Comparison of ENCODE assay signal across 1 cellular context in the genomic region with DNA sequence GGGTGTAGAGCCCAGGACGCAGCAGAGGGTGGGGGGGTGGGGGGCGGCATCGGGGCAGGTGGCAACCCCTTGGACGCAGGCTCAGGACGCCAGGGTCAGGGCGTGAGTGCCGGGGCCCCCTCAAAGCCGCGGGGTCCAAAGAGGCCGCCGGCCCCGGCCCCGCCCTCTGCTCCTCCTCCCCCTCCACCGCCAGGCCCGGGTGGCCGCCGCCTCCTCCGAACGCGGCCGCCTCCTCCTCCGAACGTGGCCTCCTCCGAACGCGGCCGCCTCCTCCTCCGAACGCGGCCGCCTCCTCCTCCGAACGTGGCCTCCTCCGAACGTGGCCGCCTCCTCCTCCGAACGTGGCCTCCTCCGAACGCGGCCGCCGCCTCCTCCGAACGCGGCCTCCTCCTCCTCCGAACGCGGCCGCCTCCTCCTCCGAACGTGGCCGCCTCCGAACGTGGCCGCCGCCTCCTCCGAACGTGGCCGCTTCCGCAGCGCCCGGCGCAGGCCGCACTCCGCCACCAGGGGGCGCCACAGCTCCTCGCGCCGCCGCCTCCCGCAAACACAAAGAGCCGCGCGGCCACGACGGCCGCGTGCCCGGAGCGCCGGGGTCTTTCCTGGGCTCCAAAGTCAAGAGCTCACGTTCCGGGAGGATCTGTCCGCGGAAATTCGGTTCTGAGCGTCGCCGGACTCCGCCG.
TF ChIP-seq lines count a peak whose summit lies in the region.

No MANE protein-coding gene starts in this region.

TF ChIP-seq in HepG2, 621 proteins besides CTCF, POLR2A, EP300 and RAD21 (continued from another document and continues in another):
- TF ChIP-seq, protein P1, sequence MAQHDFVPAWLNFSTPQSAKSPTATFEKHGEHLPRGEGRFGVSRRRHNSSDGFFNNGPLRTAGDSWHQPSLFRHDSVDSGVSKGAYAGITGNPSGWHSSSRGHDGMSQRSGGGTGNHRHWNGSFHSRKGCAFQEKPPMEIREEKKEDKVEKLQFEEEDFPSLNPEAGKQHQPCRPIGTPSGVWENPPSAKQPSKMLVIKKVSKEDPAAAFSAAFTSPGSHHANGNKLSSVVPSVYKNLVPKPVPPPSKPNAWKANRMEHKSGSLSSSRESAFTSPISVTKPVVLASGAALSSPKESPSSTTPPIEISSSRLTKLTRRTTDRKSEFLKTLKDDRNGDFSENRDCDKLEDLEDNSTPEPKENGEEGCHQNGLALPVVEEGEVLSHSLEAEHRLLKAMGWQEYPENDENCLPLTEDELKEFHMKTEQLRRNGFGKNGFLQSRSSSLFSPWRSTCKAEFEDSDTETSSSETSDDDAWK (CRISPR knock-in tag; IDR thresholded peaks at IDR 0.05): no peak
- TF ChIP-seq ELF4 (CRISPR knock-in tag; IDR thresholded peaks at IDR 0.05; ENCODE audit: borderline replicate concordance) (no peak), HNF4G (IDR thresholded peaks at IDR 0.05; ENCODE audit: borderline replicate concordance, low read depth, low read length) (no peak), HNF4G (CRISPR knock-in tag; IDR thresholded peaks at IDR 0.05; ENCODE audit: borderline replicate concordance, low read depth) (no peak), ZNF446 (CRISPR knock-in tag; IDR thresholded peaks at IDR 0.05) (peak; percentile 74), HDAC1 (CRISPR knock-in tag; IDR thresholded peaks at IDR 0.05) (peak; percentile 46; the same call in 1 of the 2 replicates), CBX1 (IDR thresholded peaks at IDR 0.05; ENCODE audit: low read depth) (no peak), SIN3B (IDR thresholded peaks at IDR 0.05; ENCODE audit: low read length) (no peak), JUND (CRISPR knock-in tag; IDR thresholded peaks at IDR 0.05) (no peak), ZNF34 (CRISPR knock-in tag; IDR thresholded peaks at IDR 0.05; ENCODE audit: borderline replicate concordance) (no peak), ARNT (IDR thresholded peaks at IDR 0.05) (no peak), SP5 (CRISPR knock-in tag; IDR thresholded peaks at IDR 0.05; ENCODE audit: borderline replicate concordance, low read depth) (no peak), SP4 (CRISPR knock-in tag; IDR thresholded peaks at IDR 0.05) (peak; percentile 26; the same call in 1 of the 2 replicates), ZIK1 (CRISPR knock-in tag; IDR thresholded peaks at IDR 0.05; ENCODE audit: borderline replicate concordance, low read depth) (no peak; the same call in 1 of the 2 replicates), SRSF9 (IDR thresholded peaks at IDR 0.05; ENCODE audit: borderline replicate concordance, insufficient read depth, low read depth, low read length, poor library complexity, severe bottlenecking) (no peak), HOXA5 (CRISPR knock-in tag; IDR thresholded peaks at IDR 0.05) (no peak), KAT2B (IDR thresholded peaks at IDR 0.05; ENCODE audit: borderline replicate concordance, low read depth, low read length) (no peak), ZNF709 (CRISPR knock-in tag; IDR thresholded peaks at IDR 0.05) (peak; percentile 78), FOSL2 (CRISPR knock-in tag; IDR thresholded peaks at IDR 0.05) (0 out of 2 replicates have a peak, but pooled peaks have one; percentile 6), ZBTB8A (CRISPR knock-in tag; IDR thresholded peaks at IDR 0.05; ENCODE audit: borderline replicate concordance, low read depth) (no peak), SALL2 (CRISPR knock-in tag; IDR thresholded peaks at IDR 0.05) (no peak), ZNF10 (CRISPR knock-in tag; IDR thresholded peaks at IDR 0.05; ENCODE audit: borderline replicate concordance, low read depth) (no peak), ZNF260 (CRISPR knock-in tag; IDR thresholded peaks at IDR 0.05; ENCODE audit: borderline replicate concordance, low read depth) (no peak), DNMT1 (CRISPR knock-in tag; IDR thresholded peaks at IDR 0.05) (no peak), IRX3 (CRISPR knock-in tag; IDR thresholded peaks at IDR 0.05; ENCODE audit: borderline replicate concordance, low read depth) (peak; percentile 66; the same call in 1 of the 2 replicates), GATAD1 (CRISPR knock-in tag; IDR thresholded peaks at IDR 0.05) (peak; percentile 51), ARNTL (CRISPR knock-in tag; IDR thresholded peaks at IDR 0.05) (no peak)
- TF ChIP-seq, protein P2, sequence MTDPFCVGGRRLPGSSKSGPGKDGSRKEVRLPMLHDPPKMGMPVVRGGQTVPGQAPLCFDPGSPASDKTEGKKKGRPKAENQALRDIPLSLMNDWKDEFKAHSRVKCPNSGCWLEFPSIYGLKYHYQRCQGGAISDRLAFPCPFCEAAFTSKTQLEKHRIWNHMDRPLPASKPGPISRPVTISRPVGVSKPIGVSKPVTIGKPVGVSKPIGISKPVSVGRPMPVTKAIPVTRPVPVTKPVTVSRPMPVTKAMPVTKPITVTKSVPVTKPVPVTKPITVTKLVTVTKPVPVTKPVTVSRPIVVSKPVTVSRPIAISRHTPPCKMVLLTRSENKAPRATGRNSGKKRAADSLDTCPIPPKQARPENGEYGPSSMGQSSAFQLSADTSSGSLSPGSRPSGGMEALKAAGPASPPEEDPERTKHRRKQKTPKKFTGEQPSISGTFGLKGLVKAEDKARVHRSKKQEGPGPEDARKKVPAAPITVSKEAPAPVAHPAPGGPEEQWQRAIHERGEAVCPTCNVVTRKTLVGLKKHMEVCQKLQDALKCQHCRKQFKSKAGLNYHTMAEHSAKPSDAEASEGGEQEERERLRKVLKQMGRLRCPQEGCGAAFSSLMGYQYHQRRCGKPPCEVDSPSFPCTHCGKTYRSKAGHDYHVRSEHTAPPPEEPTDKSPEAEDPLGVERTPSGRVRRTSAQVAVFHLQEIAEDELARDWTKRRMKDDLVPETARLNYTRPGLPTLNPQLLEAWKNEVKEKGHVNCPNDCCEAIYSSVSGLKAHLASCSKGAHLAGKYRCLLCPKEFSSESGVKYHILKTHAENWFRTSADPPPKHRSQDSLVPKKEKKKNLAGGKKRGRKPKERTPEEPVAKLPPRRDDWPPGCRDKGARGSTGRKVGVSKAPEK (CRISPR knock-in tag; IDR thresholded peaks at IDR 0.05; ENCODE audit: borderline replicate concordance): no peak
- TF ChIP-seq, protein P3, sequence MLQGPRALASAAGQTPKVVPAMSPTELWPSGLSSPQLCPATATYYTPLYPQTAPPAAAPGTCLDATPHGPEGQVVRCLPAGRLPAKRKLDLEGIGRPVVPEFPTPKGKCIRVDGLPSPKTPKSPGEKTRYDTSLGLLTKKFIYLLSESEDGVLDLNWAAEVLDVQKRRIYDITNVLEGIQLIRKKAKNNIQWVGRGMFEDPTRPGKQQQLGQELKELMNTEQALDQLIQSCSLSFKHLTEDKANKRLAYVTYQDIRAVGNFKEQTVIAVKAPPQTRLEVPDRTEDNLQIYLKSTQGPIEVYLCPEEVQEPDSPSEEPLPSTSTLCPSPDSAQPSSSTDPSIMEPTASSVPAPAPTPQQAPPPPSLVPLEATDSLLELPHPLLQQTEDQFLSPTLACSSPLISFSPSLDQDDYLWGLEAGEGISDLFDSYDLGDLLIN (CRISPR knock-in tag; IDR thresholded peaks at IDR 0.05; ENCODE audit: borderline replicate concordance): no peak
- TF ChIP-seq, protein P4, sequence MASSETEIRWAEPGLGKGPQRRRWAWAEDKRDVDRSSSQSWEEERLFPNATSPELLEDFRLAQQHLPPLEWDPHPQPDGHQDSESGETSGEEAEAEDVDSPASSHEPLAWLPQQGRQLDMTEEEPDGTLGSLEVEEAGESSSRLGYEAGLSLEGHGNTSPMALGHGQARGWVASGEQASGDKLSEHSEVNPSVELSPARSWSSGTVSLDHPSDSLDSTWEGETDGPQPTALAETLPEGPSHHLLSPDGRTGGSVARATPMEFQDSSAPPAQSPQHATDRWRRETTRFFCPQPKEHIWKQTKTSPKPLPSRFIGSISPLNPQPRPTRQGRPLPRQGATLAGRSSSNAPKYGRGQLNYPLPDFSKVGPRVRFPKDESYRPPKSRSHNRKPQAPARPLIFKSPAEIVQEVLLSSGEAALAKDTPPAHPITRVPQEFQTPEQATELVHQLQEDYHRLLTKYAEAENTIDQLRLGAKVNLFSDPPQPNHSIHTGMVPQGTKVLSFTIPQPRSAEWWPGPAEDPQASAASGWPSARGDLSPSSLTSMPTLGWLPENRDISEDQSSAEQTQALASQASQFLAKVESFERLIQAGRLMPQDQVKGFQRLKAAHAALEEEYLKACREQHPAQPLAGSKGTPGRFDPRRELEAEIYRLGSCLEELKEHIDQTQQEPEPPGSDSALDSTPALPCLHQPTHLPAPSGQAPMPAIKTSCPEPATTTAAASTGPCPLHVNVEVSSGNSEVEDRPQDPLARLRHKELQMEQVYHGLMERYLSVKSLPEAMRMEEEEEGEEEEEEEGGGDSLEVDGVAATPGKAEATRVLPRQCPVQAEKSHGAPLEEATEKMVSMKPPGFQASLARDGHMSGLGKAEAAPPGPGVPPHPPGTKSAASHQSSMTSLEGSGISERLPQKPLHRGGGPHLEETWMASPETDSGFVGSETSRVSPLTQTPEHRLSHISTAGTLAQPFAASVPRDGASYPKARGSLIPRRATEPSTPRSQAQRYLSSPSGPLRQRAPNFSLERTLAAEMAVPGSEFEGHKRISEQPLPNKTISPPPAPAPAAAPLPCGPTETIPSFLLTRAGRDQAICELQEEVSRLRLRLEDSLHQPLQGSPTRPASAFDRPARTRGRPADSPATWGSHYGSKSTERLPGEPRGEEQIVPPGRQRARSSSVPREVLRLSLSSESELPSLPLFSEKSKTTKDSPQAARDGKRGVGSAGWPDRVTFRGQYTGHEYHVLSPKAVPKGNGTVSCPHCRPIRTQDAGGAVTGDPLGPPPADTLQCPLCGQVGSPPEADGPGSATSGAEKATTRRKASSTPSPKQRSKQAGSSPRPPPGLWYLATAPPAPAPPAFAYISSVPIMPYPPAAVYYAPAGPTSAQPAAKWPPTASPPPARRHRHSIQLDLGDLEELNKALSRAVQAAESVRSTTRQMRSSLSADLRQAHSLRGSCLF (CRISPR knock-in tag; IDR thresholded peaks at IDR 0.05; ENCODE audit: borderline replicate concordance): no peak
- TF ChIP-seq, protein P5, sequence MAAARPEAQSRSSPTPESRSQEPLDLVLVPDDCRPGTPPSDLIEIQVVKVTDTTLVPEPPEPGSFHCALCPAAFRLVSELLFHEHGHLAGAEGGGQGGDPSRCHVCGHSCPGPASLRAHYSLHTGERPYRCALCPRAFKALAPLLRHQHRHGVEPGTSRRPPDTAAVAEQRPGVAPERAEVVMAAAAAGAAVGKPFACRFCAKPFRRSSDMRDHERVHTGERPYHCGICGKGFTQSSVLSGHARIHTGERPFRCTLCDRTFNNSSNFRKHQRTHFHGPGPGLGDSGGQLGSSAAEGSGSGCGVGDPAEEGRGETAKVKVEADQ (CRISPR knock-in tag; IDR thresholded peaks at IDR 0.05; ENCODE audit: borderline replicate concordance): no peak; the same call in 1 of the 2 replicates
- TF ChIP-seq, protein P6, sequence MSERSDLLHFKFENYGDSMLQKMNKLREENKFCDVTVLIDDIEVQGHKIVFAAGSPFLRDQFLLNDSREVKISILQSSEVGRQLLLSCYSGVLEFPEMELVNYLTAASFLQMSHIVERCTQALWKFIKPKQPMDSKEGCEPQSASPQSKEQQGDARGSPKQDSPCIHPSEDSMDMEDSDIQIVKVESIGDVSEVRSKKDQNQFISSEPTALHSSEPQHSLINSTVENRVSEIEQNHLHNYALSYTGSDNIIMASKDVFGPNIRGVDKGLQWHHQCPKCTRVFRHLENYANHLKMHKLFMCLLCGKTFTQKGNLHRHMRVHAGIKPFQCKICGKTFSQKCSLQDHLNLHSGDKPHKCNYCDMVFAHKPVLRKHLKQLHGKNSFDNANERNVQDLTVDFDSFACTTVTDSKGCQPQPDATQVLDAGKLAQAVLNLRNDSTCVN (CRISPR knock-in tag; IDR thresholded peaks at IDR 0.05; ENCODE audit: borderline replicate concordance): no peak
- TF ChIP-seq, protein P7, sequence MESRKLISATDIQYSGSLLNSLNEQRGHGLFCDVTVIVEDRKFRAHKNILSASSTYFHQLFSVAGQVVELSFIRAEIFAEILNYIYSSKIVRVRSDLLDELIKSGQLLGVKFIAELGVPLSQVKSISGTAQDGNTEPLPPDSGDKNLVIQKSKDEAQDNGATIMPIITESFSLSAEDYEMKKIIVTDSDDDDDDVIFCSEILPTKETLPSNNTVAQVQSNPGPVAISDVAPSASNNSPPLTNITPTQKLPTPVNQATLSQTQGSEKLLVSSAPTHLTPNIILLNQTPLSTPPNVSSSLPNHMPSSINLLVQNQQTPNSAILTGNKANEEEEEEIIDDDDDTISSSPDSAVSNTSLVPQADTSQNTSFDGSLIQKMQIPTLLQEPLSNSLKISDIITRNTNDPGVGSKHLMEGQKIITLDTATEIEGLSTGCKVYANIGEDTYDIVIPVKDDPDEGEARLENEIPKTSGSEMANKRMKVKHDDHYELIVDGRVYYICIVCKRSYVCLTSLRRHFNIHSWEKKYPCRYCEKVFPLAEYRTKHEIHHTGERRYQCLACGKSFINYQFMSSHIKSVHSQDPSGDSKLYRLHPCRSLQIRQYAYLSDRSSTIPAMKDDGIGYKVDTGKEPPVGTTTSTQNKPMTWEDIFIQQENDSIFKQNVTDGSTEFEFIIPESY (CRISPR knock-in tag; IDR thresholded peaks at IDR 0.05): peak; percentile 41; the same call in 1 of the 2 replicates
- TF ChIP-seq, protein P8, sequence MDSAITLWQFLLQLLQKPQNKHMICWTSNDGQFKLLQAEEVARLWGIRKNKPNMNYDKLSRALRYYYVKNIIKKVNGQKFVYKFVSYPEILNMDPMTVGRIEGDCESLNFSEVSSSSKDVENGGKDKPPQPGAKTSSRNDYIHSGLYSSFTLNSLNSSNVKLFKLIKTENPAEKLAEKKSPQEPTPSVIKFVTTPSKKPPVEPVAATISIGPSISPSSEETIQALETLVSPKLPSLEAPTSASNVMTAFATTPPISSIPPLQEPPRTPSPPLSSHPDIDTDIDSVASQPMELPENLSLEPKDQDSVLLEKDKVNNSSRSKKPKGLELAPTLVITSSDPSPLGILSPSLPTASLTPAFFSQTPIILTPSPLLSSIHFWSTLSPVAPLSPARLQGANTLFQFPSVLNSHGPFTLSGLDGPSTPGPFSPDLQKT (CRISPR knock-in tag; IDR thresholded peaks at IDR 0.05; ENCODE audit: borderline replicate concordance): no peak
- TF ChIP-seq, protein P9, sequence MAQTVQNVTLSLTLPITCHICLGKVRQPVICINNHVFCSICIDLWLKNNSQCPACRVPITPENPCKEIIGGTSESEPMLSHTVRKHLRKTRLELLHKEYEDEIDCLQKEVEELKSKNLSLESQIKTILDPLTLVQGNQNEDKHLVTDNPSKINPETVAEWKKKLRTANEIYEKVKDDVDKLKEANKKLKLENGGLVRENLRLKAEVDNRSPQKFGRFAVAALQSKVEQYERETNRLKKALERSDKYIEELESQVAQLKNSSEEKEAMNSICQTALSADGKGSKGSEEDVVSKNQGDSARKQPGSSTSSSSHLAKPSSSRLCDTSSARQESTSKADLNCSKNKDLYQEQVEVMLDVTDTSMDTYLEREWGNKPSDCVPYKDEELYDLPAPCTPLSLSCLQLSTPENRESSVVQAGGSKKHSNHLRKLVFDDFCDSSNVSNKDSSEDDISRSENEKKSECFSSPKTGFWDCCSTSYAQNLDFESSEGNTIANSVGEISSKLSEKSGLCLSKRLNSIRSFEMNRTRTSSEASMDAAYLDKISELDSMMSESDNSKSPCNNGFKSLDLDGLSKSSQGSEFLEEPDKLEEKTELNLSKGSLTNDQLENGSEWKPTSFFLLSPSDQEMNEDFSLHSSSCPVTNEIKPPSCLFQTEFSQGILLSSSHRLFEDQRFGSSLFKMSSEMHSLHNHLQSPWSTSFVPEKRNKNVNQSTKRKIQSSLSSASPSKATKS (CRISPR knock-in tag; IDR thresholded peaks at IDR 0.05): no peak
- TF ChIP-seq, protein P10, sequence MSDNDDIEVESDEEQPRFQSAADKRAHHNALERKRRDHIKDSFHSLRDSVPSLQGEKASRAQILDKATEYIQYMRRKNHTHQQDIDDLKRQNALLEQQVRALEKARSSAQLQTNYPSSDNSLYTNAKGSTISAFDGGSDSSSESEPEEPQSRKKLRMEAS (IDR thresholded peaks at IDR 0.05): peak; percentile 91
